Comparison of ENCODE assay signal across 7 cellular contexts in the genomic region with DNA sequence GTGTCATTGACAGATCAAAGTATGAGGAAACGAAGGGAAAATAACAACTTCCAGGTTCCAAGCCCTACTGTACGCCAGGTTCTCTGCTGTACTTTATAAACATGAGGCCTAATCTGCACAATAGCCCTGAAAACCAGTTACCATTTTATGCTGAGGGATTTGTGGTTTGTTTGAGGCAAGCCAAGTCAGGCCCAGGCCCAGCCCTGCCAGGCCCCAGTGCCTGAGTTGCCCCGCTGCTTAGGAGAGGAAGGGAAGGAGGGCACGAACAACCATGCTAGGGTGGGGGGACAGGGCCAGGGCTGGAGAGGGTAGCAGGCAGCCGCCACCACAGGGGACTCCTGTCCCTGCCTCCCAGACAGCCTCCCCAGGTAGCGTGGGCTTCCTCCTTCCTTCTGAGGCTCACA. TPM values are rescaled to one million over a fixed set of nuclear protein-coding genes. Genes with fewer than 3 reads are reported as not detected.
"Had no signal": no experiment of that assay in that cellular context is flagged by ENCODE, and none has a peak within 500 bp of the region (broad histone marks: within the 10 kb centered on the region; RNA-seq: fewer than 3 reads in every experiment).

No MANE protein-coding gene starts in this region.

RNA-seq across cellular contexts. Expression of gene DUOX2, which starts 44.0 kb away (rescaled TPM):
- total RNA-seq: activated CD8-positive, alpha-beta T cell treated with anti-CD3 and anti-CD28 coated beads, Interleukin-2, amount 10 ng/mL, durations not matched to agents 7 days and 5 days; activated T-helper 1 cell treated with anti-CD3 and anti-CD28 coated beads, Interleukin-12 subunit alpha, Interleukin-12 subunit beta, Interleukin-2, Interleukin-4 antibody, amounts not matched to agents 30 ng/mL and 10 ng/mL and 1 ng/mL, durations not matched to agents 14 hours and 24 hours and 36 hours; HepG2; SJCRH30; T-helper 2 cell treated with Interferon-gamma antibody and Interleukin-4, amounts not matched to agents 100 ng/mL and 5 ng/mL, for 36 hours had no signal
- polyA plus RNA-seq: SK-N-SH had no signal

RNA-seq across cellular contexts. Expression of gene DUOXA2, which starts 44.2 kb away (rescaled TPM):
- total RNA-seq: activated CD8-positive, alpha-beta T cell treated with anti-CD3 and anti-CD28 coated beads, Interleukin-2, amount 10 ng/mL, durations not matched to agents 7 days and 5 days; activated T-helper 1 cell treated with anti-CD3 and anti-CD28 coated beads, Interleukin-12 subunit alpha, Interleukin-12 subunit beta, Interleukin-2, Interleukin-4 antibody, amounts not matched to agents 30 ng/mL and 10 ng/mL and 1 ng/mL, durations not matched to agents 14 hours and 24 hours and 36 hours; HepG2; Right ventricle myocardium superior; SJCRH30; T-helper 2 cell treated with Interferon-gamma antibody and Interleukin-4, amounts not matched to agents 100 ng/mL and 5 ng/mL, for 36 hours had no signal
- polyA plus RNA-seq: SK-N-SH had no signal

RNA-seq across cellular contexts. Expression of gene DUOXA1, which starts 59.7 kb away (rescaled TPM):
- total RNA-seq: activated CD8-positive, alpha-beta T cell treated with anti-CD3 and anti-CD28 coated beads, Interleukin-2, amount 10 ng/mL, durations not matched to agents 7 days and 5 days; activated T-helper 1 cell treated with anti-CD3 and anti-CD28 coated beads, Interleukin-12 subunit alpha, Interleukin-12 subunit beta, Interleukin-2, Interleukin-4 antibody, amounts not matched to agents 30 ng/mL and 10 ng/mL and 1 ng/mL, durations not matched to agents 14 hours and 24 hours and 36 hours; HepG2; T-helper 2 cell treated with Interferon-gamma antibody and Interleukin-4, amounts not matched to agents 100 ng/mL and 5 ng/mL, for 36 hours had no signal
- polyA plus RNA-seq: HepG2 had no signal

RNA-seq across cellular contexts. Expression of gene DUOX1, which starts 59.8 kb away (rescaled TPM):
- total RNA-seq: activated CD8-positive, alpha-beta T cell treated with anti-CD3 and anti-CD28 coated beads, Interleukin-2, amount 10 ng/mL, durations not matched to agents 7 days and 5 days; HepG2; SJCRH30; T-helper 2 cell treated with Interferon-gamma antibody and Interleukin-4, amounts not matched to agents 100 ng/mL and 5 ng/mL, for 36 hours had no signal
- polyA plus RNA-seq: SK-N-SH had no signal
